10 cellular contexts compared by ENCODE assay signal in genomic region chr16:73064227-73064995, GRCh38. TPM values are rescaled to one million over a fixed set of nuclear protein-coding genes. Genes with fewer than 3 reads are reported as not detected.
A peak's percentile ranks its signal among the peaks of the same experiment; 100 is the strongest.
DNase-seq lines count a peak whose midpoint lies in the region; ATAC-seq, FAIRE-seq and TF ChIP-seq lines count a peak whose summit lies in the region.
"Had no signal": no experiment of that assay in that cellular context is flagged by ENCODE, and none has a peak within 500 bp of the region (broad histone marks: within the 10 kb centered on the region; RNA-seq: fewer than 3 reads in every experiment).

No MANE protein-coding gene starts in this region.

- no peaks in the 10 kb centered on the region for H3K36me3 Mint-ChIP-seq in activated T-cell treated with anti-CD3 and anti-CD28 coated beads, Interleukin-2, amount 50 U/mL, for 24 hours (ENCODE audit: low read depth)

- peak overlapping the region in 2 of 3 experiments; percentile 17 to 32 for H3K4me3 ChIP-seq in endothelial cell of umbilical vein (replicated peaks in 1 of 3; ENCODE audit: insufficient read depth in 1 of 3, low read depth in 1 of 3, low read length in 3 of 3)
- no peak overlapping the region for H3K4me3 ChIP-seq in mesendoderm (ENCODE audit: low read length)
- peak overlapping the region; percentile 24 to 37 for H3K4me3 ChIP-seq in aorta (ENCODE audit: low read length in 2 of 2)

- H2BK120ac ChIP-seq in mesendoderm (ENCODE audit: low read depth, low read length), result no peak overlapping the region

- H3K9ac ChIP-seq in endothelial cell of umbilical vein (replicated peaks; ENCODE audit: extremely low read depth, insufficient read depth, low read length) (peak overlapping the region; percentile 25), mesendoderm (ENCODE audit: low read length) (peak overlapping the region; percentile 17)
- H3K9ac ChIP-seq: KMS-11, parathyroid adenoma had no signal

- TF ChIP-seq POLR2A in endothelial cell of umbilical vein (IDR thresholded peaks at IDR 0.05; ENCODE audit: low read depth, low read length), result no peak

- WGBS in mesendoderm (ENCODE audit: extremely low coverage, insufficient coverage, low lambda C conversion rate), result no CpG with 5 or more reads among the region's 24 CpGs
- 1 to 8% methylated on average over 24 of the region's 24 CpGs for WGBS in aorta, 2 donors

- H2AFZ ChIP-seq in endothelial cell of umbilical vein (ENCODE audit: low read depth, low read length), result peak overlapping the region; percentile 71
- H2AFZ ChIP-seq: parathyroid adenoma had no signal

- no peaks in the 10 kb centered on the region for H3K9me3 Mint-ChIP-seq in stimulated activated naive CD8-positive, alpha-beta T cell treated with anti-CD3 and anti-CD28 coated beads, Interleukin-15, amount 100 ng/mL, for 72 hours
- H3K9me3 Mint-ChIP-seq in activated T-cell treated with anti-CD3 and anti-CD28 coated beads, Interleukin-2, amount 50 U/mL, for 24 hours, result no peaks in the 10 kb centered on the region

- H3K4me2 ChIP-seq in endothelial cell of umbilical vein (ENCODE audit: insufficient read depth, low read length) (peak overlapping the region; percentile 53), mesendoderm (ENCODE audit: low read length) (peak overlapping the region; percentile 30)
- H3K4me2 ChIP-seq: KMS-11 had no signal

- no peaks in the 10 kb centered on the region for H3K9me3 ChIP-seq in endothelial cell of umbilical vein (replicated peaks; ENCODE audit: control insufficient read depth, insufficient read depth, low read length)
- H3K9me3 ChIP-seq in aorta (ENCODE audit: control insufficient read depth, low read length), result no peaks in the 10 kb centered on the region

- H3K79me2 ChIP-seq in endothelial cell of umbilical vein (ENCODE audit: control insufficient read depth, insufficient read depth, low read length) (peaks cover under 1% of the 10 kb centered on the region), mesendoderm (ENCODE audit: control insufficient read depth, insufficient read depth, low read length) (no peaks in the 10 kb centered on the region)

- H2BK15ac ChIP-seq in mesendoderm (replicated peaks; ENCODE audit: low read depth), result no peak overlapping the region

- no peak overlapping the region for H3K27ac Mint-ChIP-seq in stimulated activated naive CD8-positive, alpha-beta T cell treated with anti-CD3 and anti-CD28 coated beads, Interleukin-15, amount 100 ng/mL, for 72 hours
- H3K27ac Mint-ChIP-seq in activated T-cell treated with anti-CD3 and anti-CD28 coated beads, Interleukin-2, amount 50 U/mL, for 24 hours, result no peak overlapping the region

- peak; percentile 25 for ATAC-seq in stimulated activated naive CD8-positive, alpha-beta T cell treated with anti-CD3 and anti-CD28 coated beads, Interleukin-15, Interleukin-2, amounts not matched to agents 100 U/mL and 50 U/mL, for 24 hours
- no peak for ATAC-seq in stimulated activated naive CD8-positive, alpha-beta T cell treated with anti-CD3 and anti-CD28 coated beads, Interleukin-15, amount 100 ng/mL, for 72 hours
- no peak for ATAC-seq in aorta (ENCODE audit: low FRiP score)
- ATAC-seq in GM18511 (IDR thresholded peaks at IDR 0.05; ENCODE audit: unreplicated experiment), result no peak

- no peak overlapping the region for H4K8ac ChIP-seq in mesendoderm (ENCODE audit: low read depth, low read length)

- no peak for DNase-seq in stimulated activated naive CD8-positive, alpha-beta T cell treated with anti-CD3 and anti-CD28 coated beads, Interleukin-15, Interleukin-2, amounts not matched to agents 100 U/mL and 50 U/mL, for 24 hours
- no peak for DNase-seq in stimulated activated naive CD8-positive, alpha-beta T cell treated with anti-CD3 and anti-CD28 coated beads, Interleukin-15, amount 100 ng/mL, for 72 hours
- peak; percentile 62 for DNase-seq in endothelial cell of umbilical vein (ENCODE audit: low read depth, low spot score)
- peak; percentile 69 for DNase-seq in mesendoderm
- peak; percentile 75 to 86 for DNase-seq in aorta
- no peak for DNase-seq in activated T-cell treated with anti-CD3 and anti-CD28 coated beads, Interleukin-2, amount 50 U/mL, for 24 hours
- no peak for DNase-seq in NOMO-1 treated with dmso at 0.1 percent for 144 hours (lab: John Stamatoyannopoulos, UW; ENCODE audit: unreplicated experiment)

- BruUV-seq in endothelial cell of umbilical vein (replicated peaks; lab: Mats Ljungman, UMichigan), result no TSS peak

- H3K27ac ChIP-seq in endothelial cell of umbilical vein (ENCODE audit: insufficient read depth, low read depth, low read length), result peak overlapping the region; percentile 54
- no peak overlapping the region for H3K27ac ChIP-seq in mesendoderm (ENCODE audit: low read depth, low read length)
- peak overlapping the region; percentile 89 to 91 for H3K27ac ChIP-seq in aorta (ENCODE audit: low read depth in 1 of 2, low read length in 2 of 2)
- H3K27ac ChIP-seq: KMS-11, parathyroid adenoma had no signal

- POLR2A ChIA-PET in endothelial cell of umbilical vein (lab: Charles Lee), result interaction anchor here (0.7 to 0.9 kb wide), 3 partner anchors 10 to 98 kb away, joined by 3 read pairs; no protein-coding TSS in a partner anchor

- no peaks in the 10 kb centered on the region for H4K20me1 ChIP-seq in endothelial cell of umbilical vein (replicated peaks; ENCODE audit: control insufficient read depth, extremely low read depth, insufficient read depth, low read length)

- intact Hi-C loops in endothelial cell of umbilical vein (cut with micrococcal nuclease), result loop anchor here (10.0 kb wide), 2 partner anchors 400 to 820 kb away; no protein-coding TSS in a partner anchor
- intact Hi-C loops in aorta (cut with DNase I), result loop anchor here (5.0 kb wide), 2 partner anchors 108 to 277 kb away; no protein-coding TSS in a partner anchor

- CTCF ChIA-PET in endothelial cell of umbilical vein (lab: Charles Lee), result interaction anchor here (0.6 to 3.9 kb wide), 9 partner anchors 15 to 819 kb away, joined by 3 to 19 read pairs (median 3); no protein-coding TSS in a partner anchor

- no peak overlapping the region for H3K18ac ChIP-seq in mesendoderm (ENCODE audit: low read length)

- H3K4me3 Mint-ChIP-seq in stimulated activated naive CD8-positive, alpha-beta T cell treated with anti-CD3 and anti-CD28 coated beads, Interleukin-15, amount 100 ng/mL, for 72 hours, result no peak overlapping the region
- no peak overlapping the region for H3K4me3 Mint-ChIP-seq in activated T-cell treated with anti-CD3 and anti-CD28 coated beads, Interleukin-2, amount 50 U/mL, for 24 hours

- no peak overlapping the region for H3K4ac ChIP-seq in mesendoderm (ENCODE audit: low read depth, low read length)

- H3K4me1 ChIP-seq in endothelial cell of umbilical vein (ENCODE audit: control insufficient read depth, extremely low read depth, insufficient read depth, low read length) (peaks cover 72% of the 10 kb centered on the region), mesendoderm (ENCODE audit: control insufficient read depth, low read depth, low read length) (no peaks in the 10 kb centered on the region), aorta (ENCODE audit: control insufficient read depth in 1 of 2, insufficient read depth in 2 of 2, low read length in 2 of 2) (peaks cover 2 to 4% of the 10 kb centered on the region in 2 donors)

- dilution Hi-C loops in endothelial cell of umbilical vein (cut with MboI; ENCODE audit: extremely low pct_ligation_motif_present, low sequenced_read_pairs), result no loop called here

- peak overlapping the region; percentile 30 for H3K56ac ChIP-seq in mesendoderm (ENCODE audit: low read length)

- H3K36me3 ChIP-seq in endothelial cell of umbilical vein (ENCODE audit: control insufficient read depth in 2 of 2, extremely low read depth in 1 of 2, insufficient read depth in 2 of 2, low read length in 2 of 2) (no peaks in the 10 kb centered on the region), mesendoderm (ENCODE audit: control insufficient read depth, insufficient read depth, low read length) (no peaks in the 10 kb centered on the region), aorta (ENCODE audit: control insufficient read depth in 1 of 2, insufficient read depth in 2 of 2, low read length in 1 of 2) (no peaks in the 10 kb centered on the region)

- H3K27me3 Mint-ChIP-seq in stimulated activated naive CD8-positive, alpha-beta T cell treated with anti-CD3 and anti-CD28 coated beads, Interleukin-15, amount 100 ng/mL, for 72 hours, result peaks cover 97% of the 10 kb centered on the region
- peaks cover 84% of the 10 kb centered on the region for H3K27me3 Mint-ChIP-seq in activated T-cell treated with anti-CD3 and anti-CD28 coated beads, Interleukin-2, amount 50 U/mL, for 24 hours

- H2AK5ac ChIP-seq in mesendoderm (ENCODE audit: low read length), result no peak overlapping the region

- peaks cover 15% of the 10 kb centered on the region for H3K4me1 Mint-ChIP-seq in stimulated activated naive CD8-positive, alpha-beta T cell treated with anti-CD3 and anti-CD28 coated beads, Interleukin-15, amount 100 ng/mL, for 72 hours
- peaks cover 2% of the 10 kb centered on the region for H3K4me1 Mint-ChIP-seq in activated T-cell treated with anti-CD3 and anti-CD28 coated beads, Interleukin-2, amount 50 U/mL, for 24 hours (ENCODE audit: low read depth)

- no peaks in the 10 kb centered on the region for H3K9me1 ChIP-seq in endothelial cell of umbilical vein (replicated peaks; ENCODE audit: control insufficient read depth, extremely low read depth, insufficient read depth, low read length)

- TF ChIP-seq CTCF in endothelial cell of umbilical vein (IDR thresholded peaks at IDR 0.05; ENCODE audit: extremely low read depth in 1 of 2, insufficient read depth in 1 of 2, low read depth in 1 of 2, low read length in 2 of 2), result no peak

- no peak overlapping the region for H2BK5ac ChIP-seq in mesendoderm (ENCODE audit: low read length)

- peak; percentile 91 for FAIRE-seq in endothelial cell of umbilical vein (lab: Jason Lieb, UNC)

- H3K79me1 ChIP-seq in mesendoderm (ENCODE audit: low read length), result no peaks in the 10 kb centered on the region

- no peak overlapping the region for H3K23ac ChIP-seq in mesendoderm (ENCODE audit: low read length)

- H3K27me3 ChIP-seq in endothelial cell of umbilical vein (ENCODE audit: control insufficient read depth in 2 of 2, insufficient read depth in 2 of 2, low read length in 2 of 2) (no peaks in the 10 kb centered on the region), mesendoderm (ENCODE audit: insufficient read depth, low read length, poor library complexity) (peaks cover 59% of the 10 kb centered on the region), aorta (ENCODE audit: control insufficient read depth in 1 of 2, insufficient read depth in 2 of 2, low read length in 1 of 2) (no peaks in the 10 kb centered on the region)

- no peak overlapping the region for H4K5ac ChIP-seq in mesendoderm (ENCODE audit: low read length)

RNA-seq across cellular contexts. Expression of gene ZFHX3, which starts 16.5 kb away (rescaled TPM):
- 17.7 and 18.8 TPM in 2 replicates for total RNA-seq in endothelial cell of umbilical vein
- polyA plus RNA-seq in endothelial cell of umbilical vein, result 3.0 and 3.7 TPM in 2 replicates
- 4.4 and 4.7 TPM in 2 replicates for polyA plus RNA-seq in endothelial cell of umbilical vein (2011; cell fraction: cytosol; rRNA removed)
- polyA plus RNA-seq in endothelial cell of umbilical vein (2011; cell fraction: nucleus; rRNA removed), result 10.3 and 10.5 TPM in 2 replicates
- polyA plus RNA-seq in endothelial cell of umbilical vein (2012), result 7.6 and 7.8 TPM in 2 replicates
- 14.8 and 14.9 TPM in 2 replicates for polyA minus RNA-seq in endothelial cell of umbilical vein
- 11.3 TPM for polyA minus RNA-seq in endothelial cell of umbilical vein (2011; cell fraction: cytosol; rRNA and poly(A)+ RNA removed)
- polyA minus RNA-seq in endothelial cell of umbilical vein (2011; cell fraction: nucleus; rRNA and poly(A)+ RNA removed), result 24.3 and 25.1 TPM in 2 replicates
- polyA plus RNA-seq in mesendoderm (2013, experiment 1 of 2), result 0.86 TPM
- 0.76 TPM for polyA plus RNA-seq in mesendoderm (2013, experiment 2 of 2)
- 10 to 100 TPM; 67.4 to 96.9 TPM for total RNA-seq in aorta
- 1 to 10 TPM; 4.3 to 8.0 TPM for polyA plus RNA-seq in aorta

Comparison
In these comparisons a context has a peak if more than half of its experiments do, and no peak if none do; other contexts are left out.
1. DNase-seq: peak in endothelial cell of umbilical vein (single experiment), mesendoderm (single experiment) and aorta (2 of 2); none in stimulated activated naive CD8-positive, alpha-beta T cell treated with anti-CD3 and anti-CD28 coated beads, Interleukin-15, Interleukin-2, amounts not matched to agents 100 U/mL and 50 U/mL, for 24 hours (single experiment), stimulated activated naive CD8-positive, alpha-beta T cell treated with anti-CD3 and anti-CD28 coated beads, Interleukin-15, amount 100 ng/mL, for 72 hours (0 of 2), activated T-cell treated with anti-CD3 and anti-CD28 coated beads, Interleukin-2, amount 50 U/mL, for 24 hours (single experiment) and NOMO-1 treated with dmso at 0.1 percent for 144 hours (single experiment).